8 cellular contexts compared by ENCODE assay signal in genomic region chr17:20944014-20944905, GRCh38.
DNase-seq lines count a peak whose midpoint lies in the region; ATAC-seq and TF ChIP-seq lines count a peak whose summit lies in the region.

No MANE protein-coding gene starts in this region.

- H3K27me3 Mint-ChIP-seq in progenitor cell of endocrine pancreas = no peaks in the 10 kb centered on the region

- ATAC-seq in GM21737 (IDR thresholded peaks at IDR 0.05; ENCODE audit: unreplicated experiment) = no peak
- ATAC-seq in GM18870 (IDR thresholded peaks at IDR 0.05; ENCODE audit: unreplicated experiment) = no peak

- DNase-seq in NCI-H526 (lab: John Stamatoyannopoulos, UW) (peak; percentile 21 to 52), NCI-H526 treated with DMSO at 0.1 percent for 48 hours (lab: John Stamatoyannopoulos, UW) (no peak), NCI-H510A (lab: John Stamatoyannopoulos, UW) (peak; percentile 84), breast epithelium (ENCODE audit: low spot score in 2 of 2) (peak; percentile 57 to 79), progenitor cell of endocrine pancreas (ENCODE audit: low spot score, unreplicated experiment) (peak; percentile 19), NCI-H446 (lab: John Stamatoyannopoulos, UW) (no peak)

- H3K9me3 ChIP-seq in breast epithelium = no peaks in the 10 kb centered on the region

- no peaks in the 10 kb centered on the region for H3K36me3 ChIP-seq in breast epithelium

- peaks cover 7% of the 10 kb centered on the region for H3K36me3 Mint-ChIP-seq in progenitor cell of endocrine pancreas (ENCODE audit: insufficient read depth)

- no peaks in the 10 kb centered on the region for H3K27me3 ChIP-seq in breast epithelium

- H3K27ac Mint-ChIP-seq in progenitor cell of endocrine pancreas = peak overlapping the region; percentile 57

- H3K4me3 ChIP-seq in breast epithelium = no peak overlapping the region

- H3K4me3 Mint-ChIP-seq in progenitor cell of endocrine pancreas (ENCODE audit: low read depth) = no peak overlapping the region

- H3K4me1 ChIP-seq in breast epithelium = no peaks in the 10 kb centered on the region

- TF ChIP-seq POLR2A in breast epithelium (IDR thresholded peaks at IDR 0.05) = no peak

- no peak overlapping the region for H3K27ac ChIP-seq in breast epithelium

- intact Hi-C loops in breast epithelium (cut with DNase I; ENCODE audit: low total_unique reads) = no loop called here

- H3K9me3 Mint-ChIP-seq in progenitor cell of endocrine pancreas (ENCODE audit: low read depth) = no peaks in the 10 kb centered on the region

- TF ChIP-seq CTCF in breast epithelium (IDR thresholded peaks at IDR 0.05) = peak in 2 of 3 donors; percentile 59 to 64
- TF ChIP-seq CTCF in progenitor cell of endocrine pancreas (IDR thresholded peaks at IDR 0.05; ENCODE audit: unreplicated experiment) = peak; percentile 56

- H3K4me1 Mint-ChIP-seq in progenitor cell of endocrine pancreas (ENCODE audit: low read depth) = peaks cover 1% of the 10 kb centered on the region

Comparison
In these comparisons a context has a peak if more than half of its experiments do, and no peak if none do; other contexts are left out.
1. DNase-seq: peak in NCI-H526 (2 of 2), NCI-H510A (single experiment), breast epithelium (2 of 2) and progenitor cell of endocrine pancreas (single experiment); none in NCI-H526 treated with DMSO at 0.1 percent for 48 hours (single experiment) and NCI-H446 (0 of 2).